In the genomic region with DNA sequence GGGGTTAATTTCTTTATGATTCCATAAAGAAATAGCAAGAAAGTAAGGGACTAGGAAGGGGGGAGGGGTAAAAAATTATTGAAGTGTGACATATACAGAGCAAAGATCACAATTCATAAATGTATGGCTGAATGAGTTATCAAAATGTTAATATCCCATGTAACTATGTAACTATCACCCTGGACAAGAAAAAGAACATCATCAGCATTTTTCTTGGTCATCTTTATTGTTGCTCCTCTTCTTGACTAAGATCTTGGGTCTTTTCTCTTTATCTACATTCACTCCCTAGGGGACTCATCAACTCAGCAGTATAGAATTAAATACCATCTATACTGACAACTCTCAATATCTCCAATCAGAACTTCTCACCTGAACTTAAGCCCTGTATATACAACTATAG, we compare ENCODE assay signal across 33 cellular contexts.
"Had no signal": no experiment of that assay in that cellular context is flagged by ENCODE, and none has a peak within 500 bp of the region (broad histone marks: within the 10 kb centered on the region; RNA-seq: fewer than 3 reads in every experiment).

No MANE protein-coding gene starts in this region.

- H3K9me3 ChIP-seq: esophagus muscularis mucosa, gastrocnemius medialis had no signal

- H3K4me1 Mint-ChIP-seq: central memory CD8-positive, alpha-beta T cell had no signal

- H3K27me3 Mint-ChIP-seq: activated CD4-positive, alpha-beta memory T cell treated with anti-CD3 and anti-CD28 coated beads, Interleukin-2, amount 10 ng/mL, durations not matched to agents 7 days and 5 days; activated CD4-positive, alpha-beta T cell treated with anti-CD3 and anti-CD28 coated beads for 36 hours; activated CD4-positive, alpha-beta T cell treated with anti-CD3 and anti-CD28 coated beads, Interleukin-2, amount 10 ng/mL, durations not matched to agents 24 days and 14 days; activated naive CD8-positive, alpha-beta T cell; activated T-cell treated with anti-CD3 and anti-CD28 coated beads, Interleukin-2, amount 50 U/mL, for 24 hours; activated T-helper 17 cell treated with anti-CD3 and anti-CD28 coated beads, Interleukin-2, amount 50 U/mL, for 72 hours; central memory CD8-positive, alpha-beta T cell; effector memory CD8-positive, alpha-beta T cell; T-helper 17 cell had no signal

- H3K27ac Mint-ChIP-seq: activated CD4-positive, alpha-beta memory T cell treated with anti-CD3 and anti-CD28 coated beads, Interleukin-2, amount 10 ng/mL, durations not matched to agents 7 days and 5 days; activated CD4-positive, alpha-beta T cell treated with anti-CD3 and anti-CD28 coated beads for 36 hours; activated CD4-positive, alpha-beta T cell treated with anti-CD3 and anti-CD28 coated beads, Interleukin-2, amount 10 ng/mL, durations not matched to agents 24 days and 14 days; activated naive CD8-positive, alpha-beta T cell; activated T-cell treated with anti-CD3 and anti-CD28 coated beads, Interleukin-2, amount 50 U/mL, for 24 hours; activated T-cell treated with anti-CD3 and anti-CD28 coated beads, Interleukin-2, amount 50 U/mL, for 72 hours; activated T-helper 17 cell treated with anti-CD3 and anti-CD28 coated beads, Interleukin-2, amount 50 U/mL, for 72 hours; effector memory CD8-positive, alpha-beta T cell; T-helper 17 cell; T-helper 2 cell treated with Interferon-gamma antibody and Interleukin-4, amounts not matched to agents 5 μg/mL and 100 μg/mL, for 36 hours had no signal

- H3K27me3 ChIP-seq: brain microvascular endothelial cell, esophagus muscularis mucosa, foreskin keratinocyte, gastrocnemius medialis had no signal

- DNase-seq: activated CD4-positive, alpha-beta memory T cell treated with anti-CD3 and anti-CD28 coated beads, Interleukin-2, amount 10 ng/mL, durations not matched to agents 7 days and 5 days; activated CD4-positive, alpha-beta T cell treated with anti-CD3 and anti-CD28 coated beads for 36 hours; activated CD4-positive, alpha-beta T cell treated with anti-CD3 and anti-CD28 coated beads, Interleukin-2, amount 10 ng/mL, durations not matched to agents 24 days and 14 days; activated CD4-positive, CD25-positive, alpha-beta regulatory T cell; activated CD4-positive, CD25-positive, alpha-beta regulatory T cell treated with anti-CD3 and anti-CD28 coated beads, Interleukin-2, amount 50 U/mL, for 72 hours; activated CD8-positive, alpha-beta memory T cell treated with anti-CD3 and anti-CD28 coated beads, Interleukin-2, amount 50 U/mL, for 48 hours; activated effector memory CD4-positive, alpha-beta T cell treated with Interleukin-2 at 50 U/mL for 16 hours; activated gamma-delta T cell treated with Interleukin-2 at 50 U/mL for 16 hours; activated naive CD4-positive, alpha-beta T cell treated with anti-CD3 and anti-CD28 coated beads, Interleukin-2, amount 50 U/mL, for 16 hours; activated naive CD4-positive, alpha-beta T cell treated with Interleukin-2 at 50 U/mL for 16 hours; activated T-cell treated with anti-CD3 and anti-CD28 coated beads for 4 hours; activated T-cell treated with anti-CD3 and anti-CD28 coated beads, Interleukin-2, amount 50 U/mL, for 24 hours; activated T-cell treated with anti-CD3 and anti-CD28 coated beads, Interleukin-2, amount 50 U/mL, for 72 hours; amniotic stem cell; anterior cingulate cortex; brain microvascular endothelial cell; cortex of kidney; dermis blood vessel endothelial cell; effector CD4-positive, alpha-beta T cell; effector memory CD8-positive, alpha-beta T cell; erythroblast; foreskin keratinocyte; gastrocnemius medialis; T-helper 1 cell; T-helper 17 cell; T1000 had no signal

- H3K4me3 Mint-ChIP-seq: activated CD4-positive, alpha-beta memory T cell treated with anti-CD3 and anti-CD28 coated beads, Interleukin-2, amount 10 ng/mL, durations not matched to agents 7 days and 5 days; activated CD4-positive, alpha-beta T cell treated with anti-CD3 and anti-CD28 coated beads for 36 hours; activated CD4-positive, alpha-beta T cell treated with anti-CD3 and anti-CD28 coated beads, Interleukin-2, amount 10 ng/mL, durations not matched to agents 24 days and 14 days; activated naive CD8-positive, alpha-beta T cell; activated T-cell treated with anti-CD3 and anti-CD28 coated beads, Interleukin-2, amount 50 U/mL, for 24 hours; activated T-cell treated with anti-CD3 and anti-CD28 coated beads, Interleukin-2, amount 50 U/mL, for 72 hours; activated T-helper 17 cell treated with anti-CD3 and anti-CD28 coated beads, Interleukin-2, amount 50 U/mL, for 72 hours; central memory CD8-positive, alpha-beta T cell; effector memory CD8-positive, alpha-beta T cell; T-helper 17 cell; T-helper 2 cell treated with Interferon-gamma antibody and Interleukin-4, amounts not matched to agents 5 μg/mL and 100 μg/mL, for 36 hours had no signal

- H3K27ac ChIP-seq: brain microvascular endothelial cell, esophagus muscularis mucosa, foreskin keratinocyte had no signal

- H3K36me3 ChIP-seq: brain microvascular endothelial cell had no signal

- H3K4me1 ChIP-seq: esophagus muscularis mucosa, foreskin keratinocyte had no signal

- ATAC-seq: activated CD4-positive, alpha-beta T cell treated with anti-CD3 and anti-CD28 coated beads for 36 hours; activated T-helper 17 cell treated with anti-CD3 and anti-CD28 coated beads, Interleukin-2, amount 50 U/mL, for 72 hours; effector memory CD8-positive, alpha-beta T cell; foreskin keratinocyte; T-helper 17 cell had no signal

- FAIRE-seq: astrocyte, bronchial epithelial cell had no signal

- H3K4me3 ChIP-seq: esophagus muscularis mucosa, gastrocnemius medialis had no signal

- H3K9me3 Mint-ChIP-seq: central memory CD8-positive, alpha-beta T cell; T-helper 2 cell treated with Interferon-gamma antibody and Interleukin-4, amounts not matched to agents 5 μg/mL and 100 μg/mL, for 36 hours had no signal
